ENCODE assay signal across 16 cellular contexts in genomic region chr2:100806550-100806949, GRCh38. TPM values are rescaled to one million over a fixed set of nuclear protein-coding genes. Genes with fewer than 3 reads are reported as not detected.
DNase-seq lines count a peak whose midpoint lies in the region; ATAC-seq and TF ChIP-seq lines count a peak whose summit lies in the region.
"Had no signal": no experiment of that assay in that cellular context is flagged by ENCODE, and none has a peak within 500 bp of the region (broad histone marks: within the 10 kb centered on the region; RNA-seq: fewer than 3 reads in every experiment).

No MANE protein-coding gene starts in this region.

- no peaks in the 10 kb centered on the region for H3K79me2 ChIP-seq in PC-3 (ENCODE audit: low read length)

- H3K27me3 ChIP-seq in PC-3 (ENCODE audit: low read length): no peaks in the 10 kb centered on the region
- no peaks in the 10 kb centered on the region for H3K27me3 ChIP-seq in foreskin keratinocyte

- no peaks in the 10 kb centered on the region for H4K20me1 ChIP-seq in PC-3 (ENCODE audit: low read length)

- POLR2A ChIA-PET in HEK293 (lab: Yijun Ruan, JAX): no interaction called here
- POLR2A ChIA-PET in PC-3 (lab: Charles Lee; ENCODE audit: unreplicated experiment): no interaction called here

- no peak overlapping the region for H3K4me2 ChIP-seq in PC-3 (ENCODE audit: low read length)
- H3K4me2 ChIP-seq: GM23338 had no signal

- no peak overlapping the region for H3K4me3 ChIP-seq in HEK293 (ENCODE audit: low read depth, low read length)
- H3K4me3 ChIP-seq in PC-3 (ENCODE audit: low read length): no peak overlapping the region
- H3K4me3 ChIP-seq: GM23338 had no signal

- no peaks in the 10 kb centered on the region for H3K36me3 ChIP-seq in HEK293 (ENCODE audit: control insufficient read depth in 2 of 2, insufficient read depth in 1 of 2, low read length in 2 of 2)
- no peaks in the 10 kb centered on the region for H3K36me3 ChIP-seq in PC-3 (ENCODE audit: low read depth, low read length)

- no TSS peak for BruUV-seq in PC-3 (replicated peaks; lab: Mats Ljungman, UMichigan)

- H2AFZ ChIP-seq in PC-3 (ENCODE audit: low read length): no peak overlapping the region
- H2AFZ ChIP-seq: GM23338 had no signal

- TF ChIP-seq CTCF in HEK293 (tag by site-specific recombination; IDR thresholded peaks at IDR 0.05): no peak
- TF ChIP-seq CTCF in PC-3 (conservative IDR thresholded peaks at IDR 0.05; ENCODE audit: low read depth, low read length): no peak
- TF ChIP-seq CTCF in foreskin keratinocyte (conservative IDR thresholded peaks at IDR 0.05): no peak

- intact Hi-C loops in PC-3 (cut with micrococcal nuclease): no loop called here

- H3K4me1 ChIP-seq in HEK293 (ENCODE audit: control insufficient read depth, insufficient read depth, low read length) (no peaks in the 10 kb centered on the region), PC-3 (ENCODE audit: insufficient read depth, low read length) (peaks cover 3% of the 10 kb centered on the region; the same call in 1 of the 2 replicates), foreskin keratinocyte (no peaks in the 10 kb centered on the region)

- H3F3A ChIP-seq in PC-3 (ENCODE audit: low read length, unreplicated experiment): no peaks in the 10 kb centered on the region

- H3K9ac ChIP-seq in PC-3 (ENCODE audit: low read length): no peak overlapping the region

- CTCF ChIA-PET in HEK293 (lab: Yijun Ruan, JAX) (no interaction called here), PC-3 (lab: Charles Lee) (no interaction called here)

- ATAC-seq in PC-3 (no peak), foreskin keratinocyte (peak; percentile 65), GM19023 (IDR thresholded peaks at IDR 0.05; ENCODE audit: unreplicated experiment) (no peak), GM21447 (IDR thresholded peaks at IDR 0.05; ENCODE audit: unreplicated experiment) (no peak)
- ATAC-seq: GM23338, HCT116 had no signal

- DNase-seq in PC-3: peak; percentile 20
- peak in 1 of 2 donors; percentile 38 for DNase-seq in foreskin keratinocyte
- DNase-seq in SHP77 (lab: John Stamatoyannopoulos, UW): no peak
- DNase-seq: C1 segment of cervical spinal cord; Calu3; CD4-positive, alpha-beta memory T cell; COR-L47; DMS53; DMS79 treated with DMSO at 0.1 percent for 48 hours; H9; HFFc6 had no signal

- H3K9me3 ChIP-seq in HEK293 (ENCODE audit: control insufficient read depth, insufficient read depth, low read depth, low read length): no peaks in the 10 kb centered on the region
- H3K9me3 ChIP-seq in PC-3 (ENCODE audit: low read length): no peaks in the 10 kb centered on the region

- no peaks in the 10 kb centered on the region; the same call in 1 of the 2 replicates for H3K9me2 ChIP-seq in PC-3 (replicated peaks; ENCODE audit: low read length)

- H3K27ac ChIP-seq in HEK293 (ENCODE audit: extremely low read depth, low read depth, low read length) (no peak overlapping the region), PC-3 (ENCODE audit: low read length) (no peak overlapping the region), foreskin keratinocyte (no peak overlapping the region)

TF ChIP-seq in HEK293, 187 proteins besides CTCF, POLR2A, EP300 and RAD21:
- TF ChIP-seq SETDB1 (IDR thresholded peaks at IDR 0.05; ENCODE audit: insufficient read length, low read length) (no peak), SCRT2 (tag by site-specific recombination; IDR thresholded peaks at IDR 0.05) (peak; percentile 27; the same call in 1 of the 2 replicates)

RNA-seq across cellular contexts. Expression of gene NPAS2, which starts 13.4 kb away (rescaled TPM):
- total RNA-seq in PC-3 (2014; rRNA removed) (54.8 and 55.4 TPM in 2 replicates), foreskin keratinocyte (14.6 and 18.9 TPM in 2 replicates)
- 11.2 and 15.8 TPM in 2 replicates for polyA plus RNA-seq in foreskin keratinocyte
